In the genomic region with DNA sequence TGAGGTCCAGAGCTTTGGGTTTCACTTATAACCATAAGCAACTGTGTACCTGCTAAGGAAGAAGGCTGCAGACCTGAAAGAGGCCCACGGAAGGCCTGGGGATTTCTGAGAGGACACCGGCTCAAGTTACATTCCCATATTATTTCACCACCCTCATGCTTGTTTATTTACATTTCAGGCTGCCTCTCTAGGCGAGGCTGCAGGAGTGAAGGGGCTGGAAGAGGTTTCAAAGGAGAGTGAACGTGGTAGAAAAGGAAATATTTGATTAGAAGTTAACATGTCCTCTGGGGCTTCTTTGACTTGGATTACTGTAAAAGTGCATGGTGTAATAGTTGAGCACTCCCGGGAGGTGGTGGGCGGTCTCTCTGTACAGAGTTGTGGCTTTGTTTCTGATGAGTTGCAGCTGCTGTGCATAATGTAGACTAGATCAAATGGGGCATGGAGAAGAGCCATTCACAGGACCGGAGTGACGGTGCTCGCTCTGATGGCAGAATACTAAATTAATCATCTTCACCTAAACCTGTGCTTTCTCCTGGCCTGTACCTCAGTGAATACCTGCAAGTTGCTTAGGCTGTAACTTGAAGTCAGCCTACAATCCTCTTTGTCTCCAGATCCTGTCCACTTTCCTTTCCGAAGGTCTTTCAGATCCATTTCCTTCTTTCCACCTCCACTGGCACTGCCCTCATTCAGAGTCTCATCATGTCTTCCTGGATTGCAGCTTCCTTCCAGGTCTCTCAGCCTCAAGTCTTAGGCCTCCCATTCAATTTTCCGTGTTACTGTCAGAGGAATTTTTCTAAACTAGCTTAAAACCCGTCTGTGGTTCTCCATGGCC, we compare ENCODE assay signal across 8 cellular contexts. TPM values are rescaled to one million over a fixed set of nuclear protein-coding genes. Genes with fewer than 3 reads are reported as not detected.
DNase-seq lines count a peak whose midpoint lies in the region; ATAC-seq and TF ChIP-seq lines count a peak whose summit lies in the region.

No MANE protein-coding gene starts in this region.

- no peaks in the 10 kb centered on the region for H3K9me3 Mint-ChIP-seq in activated CD4-positive, alpha-beta memory T cell treated with anti-CD3 and anti-CD28 coated beads for 36 hours
- no peaks in the 10 kb centered on the region for H3K9me3 Mint-ChIP-seq in activated CD4-positive, alpha-beta memory T cell treated with anti-CD3 and anti-CD28 coated beads, Interleukin-2, amount 10 ng/mL, durations not matched to agents 7 days and 5 days

- H3K4me2 ChIP-seq in mesenchymal stem cell (ENCODE audit: low read length, poor library complexity, severe bottlenecking) = peak overlapping the region; percentile 18

- peak; percentile 80 for DNase-seq in activated CD4-positive, alpha-beta memory T cell treated with anti-CD3 and anti-CD28 coated beads for 36 hours
- DNase-seq in activated CD4-positive, alpha-beta memory T cell treated with anti-CD3 and anti-CD28 coated beads, Interleukin-2, amount 10 ng/mL, durations not matched to agents 7 days and 5 days = no peak
- DNase-seq in NCI-H2029 treated with DMSO at 0.1 percent for 48 hours (lab: John Stamatoyannopoulos, UW) (peak; percentile 99), adrenal gland (peak in 4 of 7 donors; percentile 18 to 63 (median 37)), mesenchymal stem cell (peak; percentile 89), mucosa of gallbladder (ENCODE audit: low spot score) (no peak), Peyer's patch (no peak)

- intact Hi-C loops in activated CD4-positive, alpha-beta memory T cell treated with anti-CD3 and anti-CD28 coated beads for 36 hours (cut with micrococcal nuclease) = loop anchor here (1.0 to 10.0 kb wide), 2 partner anchors 36 to 338 kb away; no protein-coding TSS in a partner anchor
- intact Hi-C loops in adrenal gland (cut with DNase I) = no loop called here

- peaks cover 2% of the 10 kb centered on the region for H3K36me3 Mint-ChIP-seq in activated CD4-positive, alpha-beta memory T cell treated with anti-CD3 and anti-CD28 coated beads for 36 hours
- no peaks in the 10 kb centered on the region for H3K36me3 Mint-ChIP-seq in activated CD4-positive, alpha-beta memory T cell treated with anti-CD3 and anti-CD28 coated beads, Interleukin-2, amount 10 ng/mL, durations not matched to agents 7 days and 5 days (ENCODE audit: low read depth)

- H3K4me1 ChIP-seq in adrenal gland (replicated peaks in 1 of 2) (peaks cover 8 to 22% of the 10 kb centered on the region in 2 donors), mesenchymal stem cell (ENCODE audit: control insufficient read depth, insufficient read depth, low read depth, low read length) (peaks cover 12% of the 10 kb centered on the region), Peyer's patch (peaks cover 0 to 29% (median 3%) of the 10 kb centered on the region in 4 donors)

- H3K4me3 Mint-ChIP-seq in activated CD4-positive, alpha-beta memory T cell treated with anti-CD3 and anti-CD28 coated beads for 36 hours = no peak overlapping the region
- no peak overlapping the region for H3K4me3 Mint-ChIP-seq in activated CD4-positive, alpha-beta memory T cell treated with anti-CD3 and anti-CD28 coated beads, Interleukin-2, amount 10 ng/mL, durations not matched to agents 7 days and 5 days

- H3K23ac ChIP-seq in mesenchymal stem cell (ENCODE audit: low read length in 2 of 2) = no peak overlapping the region

- WGBS in adrenal gland, 4 donors = 78 to 81% (median 79%) methylated on average over 12 of the region's 12 CpGs
- 43% methylated on average over 10 of the region's 12 CpGs for WGBS in mesenchymal stem cell

- POLR2A ChIA-PET in activated CD4-positive, alpha-beta memory T cell treated with anti-CD3 and anti-CD28 coated beads for 36 hours (lab: Charles Lee) = interaction anchor here (1.2 to 1.4 kb wide), 2 partner anchors 13 to 49 kb away, joined by 4 read pairs; no protein-coding TSS in a partner anchor
- POLR2A ChIA-PET in activated CD4-positive, alpha-beta memory T cell treated with anti-CD3 and anti-CD28 coated beads, Interleukin-2, amount 10 ng/mL, durations not matched to agents 7 days and 5 days (lab: Charles Lee) = interaction anchor here (1.3 to 2.7 kb wide), 3 partner anchors 13 to 718 kb away, joined by 4 to 10 read pairs (median 7); a partner anchor contains a TSS

- no peak overlapping the region for H3K14ac ChIP-seq in mesenchymal stem cell (ENCODE audit: low read length in 2 of 2)

- no peak for TF ChIP-seq CTCF in adrenal gland (IDR thresholded peaks at IDR 0.05)
- TF ChIP-seq CTCF in Peyer's patch (IDR thresholded peaks at IDR 0.05) = no peak

- H2AK5ac ChIP-seq in mesenchymal stem cell (ENCODE audit: low read length, severe bottlenecking) = peak overlapping the region; percentile 77

- peak overlapping the region in 1 of 2 experiments; percentile 80 for H3K18ac ChIP-seq in mesenchymal stem cell (ENCODE audit: low read depth in 1 of 2, low read length in 2 of 2)

- H3K9ac ChIP-seq in mesenchymal stem cell (ENCODE audit: low read length) = peak overlapping the region; percentile 14

- no peaks in the 10 kb centered on the region for H3K9me3 ChIP-seq in adrenal gland (replicated peaks in 1 of 3)
- no peaks in the 10 kb centered on the region for H3K9me3 ChIP-seq in mesenchymal stem cell (ENCODE audit: control insufficient read depth, low read length)
- H3K9me3 ChIP-seq in Peyer's patch = no peaks in the 10 kb centered on the region

- no peak overlapping the region for H2BK120ac ChIP-seq in mesenchymal stem cell (ENCODE audit: low read depth, low read length)

- H4K91ac ChIP-seq in mesenchymal stem cell (ENCODE audit: low read length) = no peak overlapping the region

- peak overlapping the region; percentile 46 to 69 for H3K4ac ChIP-seq in mesenchymal stem cell (ENCODE audit: low read depth in 1 of 2, low read length in 2 of 2)

- no peak overlapping the region for H2BK5ac ChIP-seq in mesenchymal stem cell (ENCODE audit: low read depth, low read length, poor library complexity, severe bottlenecking)

- H3K36me3 ChIP-seq in adrenal gland (replicated peaks in 1 of 2) (no peaks in the 10 kb centered on the region), mesenchymal stem cell (ENCODE audit: control insufficient read depth in 1 of 2, insufficient read depth in 2 of 2, low read depth in 1 of 2, low read length in 2 of 2) (no peaks in the 10 kb centered on the region), Peyer's patch (no peaks in the 10 kb centered on the region)

- no peak for ATAC-seq in GM21619 (IDR thresholded peaks at IDR 0.05; ENCODE audit: unreplicated experiment)

- peaks cover 13% of the 10 kb centered on the region for H3K79me1 ChIP-seq in mesenchymal stem cell (replicated peaks; ENCODE audit: low read length, poor library complexity, severe bottlenecking)

- H2BK12ac ChIP-seq in mesenchymal stem cell (ENCODE audit: low read length in 2 of 2) = peak overlapping the region in 1 of 2 experiments; percentile 87

- TF ChIP-seq POLR2A in adrenal gland (IDR thresholded peaks at IDR 0.05) = no peak
- no peak for TF ChIP-seq POLR2A in Peyer's patch (IDR thresholded peaks at IDR 0.05)

- H4K8ac ChIP-seq in mesenchymal stem cell (ENCODE audit: low read length) = no peak overlapping the region

- peaks cover 65% of the 10 kb centered on the region for H3K4me1 Mint-ChIP-seq in activated CD4-positive, alpha-beta memory T cell treated with anti-CD3 and anti-CD28 coated beads for 36 hours (ENCODE audit: low read depth)
- H3K4me1 Mint-ChIP-seq in activated CD4-positive, alpha-beta memory T cell treated with anti-CD3 and anti-CD28 coated beads, Interleukin-2, amount 10 ng/mL, durations not matched to agents 7 days and 5 days = peaks cover 51% of the 10 kb centered on the region

- no peaks in the 10 kb centered on the region for H3K27me3 Mint-ChIP-seq in activated CD4-positive, alpha-beta memory T cell treated with anti-CD3 and anti-CD28 coated beads for 36 hours
- peaks cover 15% of the 10 kb centered on the region for H3K27me3 Mint-ChIP-seq in activated CD4-positive, alpha-beta memory T cell treated with anti-CD3 and anti-CD28 coated beads, Interleukin-2, amount 10 ng/mL, durations not matched to agents 7 days and 5 days

- H3K27me3 ChIP-seq in adrenal gland (no peaks in the 10 kb centered on the region), mesenchymal stem cell (ENCODE audit: control insufficient read depth in 1 of 2, insufficient read depth in 1 of 2, low read length in 2 of 2) (no peaks in the 10 kb centered on the region), Peyer's patch (no peaks in the 10 kb centered on the region)

- CTCF ChIA-PET in activated CD4-positive, alpha-beta memory T cell treated with anti-CD3 and anti-CD28 coated beads for 36 hours (lab: Charles Lee) = interaction anchor here (1.0 to 1.8 kb wide), 5 partner anchors 10 to 272 kb away, joined by 3 to 7 read pairs (median 5); a partner anchor contains a TSS
- CTCF ChIA-PET in activated CD4-positive, alpha-beta memory T cell treated with anti-CD3 and anti-CD28 coated beads, Interleukin-2, amount 10 ng/mL, durations not matched to agents 7 days and 5 days (lab: Charles Lee) = interaction anchor here (1.4 kb wide), 1 partner anchor 36 kb away, joined by 3 read pairs; no protein-coding TSS in a partner anchor

- H2AFZ ChIP-seq in mesenchymal stem cell (ENCODE audit: low read depth, low read length) = peak overlapping the region; percentile 47

- no peak overlapping the region for H3K27ac ChIP-seq in adrenal gland
- peak overlapping the region; percentile 52 for H3K27ac ChIP-seq in mesenchymal stem cell (ENCODE audit: low read length, poor library complexity, severe bottlenecking)
- H3K27ac ChIP-seq in Peyer's patch = no peak overlapping the region

- H3K27ac Mint-ChIP-seq in activated CD4-positive, alpha-beta memory T cell treated with anti-CD3 and anti-CD28 coated beads for 36 hours = peak overlapping the region; percentile 77
- H3K27ac Mint-ChIP-seq in activated CD4-positive, alpha-beta memory T cell treated with anti-CD3 and anti-CD28 coated beads, Interleukin-2, amount 10 ng/mL, durations not matched to agents 7 days and 5 days = no peak overlapping the region

- no peak overlapping the region for H3K4me3 ChIP-seq in adrenal gland
- peak overlapping the region in 1 of 2 experiments; percentile 58 for H3K4me3 ChIP-seq in mesenchymal stem cell (ENCODE audit: insufficient read depth in 1 of 2, low read depth in 1 of 2, low read length in 2 of 2)
- H3K4me3 ChIP-seq in Peyer's patch = no peak overlapping the region

- H2BK15ac ChIP-seq in mesenchymal stem cell (ENCODE audit: low read depth, poor library complexity, severe bottlenecking) = no peak overlapping the region

RNA-seq across cellular contexts. Expression of a gene that starts 1.9 kb away (rescaled TPM):
- total RNA-seq in activated CD4-positive, alpha-beta memory T cell treated with anti-CD3 and anti-CD28 coated beads for 36 hours = 10 to 100 TPM; 34.1 to 34.3 TPM
- 10 to 100 TPM; 28.7 to 32.3 TPM for total RNA-seq in activated CD4-positive, alpha-beta memory T cell treated with anti-CD3 and anti-CD28 coated beads, Interleukin-2, amount 10 ng/mL, durations not matched to agents 7 days and 5 days
- total RNA-seq in adrenal gland (10 to 100 TPM; 30.9 to 52.8 (median 39.0) TPM), mucosa of gallbladder (223 TPM), Peyer's patch (100 to 1,000 TPM in 3 of 4 donors, 1 to 10 TPM in 1; 9.9 to 242 (median 143) TPM)
- polyA plus RNA-seq in adrenal gland = 10 to 100 TPM in 1 of 3 donors, 1 to 10 TPM in 2; 4.2 to 22.2 (median 5.1) TPM
- 39.2 TPM for polyA plus RNA-seq in mesenchymal stem cell (2013, experiment 1 of 2)
- polyA plus RNA-seq in mesenchymal stem cell (2013, experiment 2 of 2) = 40.2 TPM

RNA-seq across cellular contexts. Expression of a gene that starts 43.0 kb away (rescaled TPM):
- total RNA-seq in activated CD4-positive, alpha-beta memory T cell treated with anti-CD3 and anti-CD28 coated beads for 36 hours = not detected
- not detected for total RNA-seq in activated CD4-positive, alpha-beta memory T cell treated with anti-CD3 and anti-CD28 coated beads, Interleukin-2, amount 10 ng/mL, durations not matched to agents 7 days and 5 days
- total RNA-seq in adrenal gland = not detected
- not detected for polyA plus RNA-seq in adrenal gland
- not detected for polyA plus RNA-seq in mesenchymal stem cell (2013, experiment 1 of 2)
- polyA plus RNA-seq in mesenchymal stem cell (2013, experiment 2 of 2) = not detected
- not detected for total RNA-seq in mucosa of gallbladder
- 100 to 1,000 TPM in 3 of 4 donors, 1 to 10 TPM in 1; 5.0 to 684 (median 290) TPM for total RNA-seq in Peyer's patch

Comparison
In these comparisons a context has a peak if more than half of its experiments do, and no peak if none do; other contexts are left out.
1. DNase-seq: peak in activated CD4-positive, alpha-beta memory T cell treated with anti-CD3 and anti-CD28 coated beads for 36 hours (single experiment), NCI-H2029 treated with DMSO at 0.1 percent for 48 hours (single experiment), adrenal gland (4 of 7) and mesenchymal stem cell (single experiment); none in activated CD4-positive, alpha-beta memory T cell treated with anti-CD3 and anti-CD28 coated beads, Interleukin-2, amount 10 ng/mL, durations not matched to agents 7 days and 5 days (single experiment), mucosa of gallbladder (single experiment) and Peyer's patch (0 of 3).